In the genomic region with DNA sequence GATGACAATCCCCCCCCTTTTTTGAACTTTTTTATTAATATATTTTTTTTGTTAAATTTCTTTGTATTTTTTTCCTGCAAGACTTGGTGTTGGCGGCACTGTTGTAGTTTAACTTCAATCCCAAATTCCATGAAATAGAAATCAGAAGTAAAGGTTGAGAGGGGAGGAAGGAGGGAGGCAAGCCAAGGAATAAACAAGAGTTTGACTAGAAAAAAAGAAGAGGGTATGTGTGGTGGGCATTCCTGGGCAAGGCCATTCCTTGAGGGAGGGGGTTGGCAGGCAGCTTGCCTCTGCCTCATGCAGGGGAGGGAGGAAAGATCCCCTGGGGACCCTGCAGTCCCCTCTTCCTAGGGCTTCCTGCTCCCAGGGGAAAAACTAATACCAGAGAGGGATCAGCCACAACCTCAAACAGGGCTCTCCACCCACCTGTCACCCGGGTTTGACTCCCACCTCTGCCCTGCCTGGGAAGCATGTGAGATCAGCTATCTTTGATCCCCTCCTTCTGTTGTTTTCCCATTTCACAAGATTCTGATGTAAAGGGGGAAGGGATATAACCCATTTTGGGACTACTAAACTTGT, we compare ENCODE assay signal across 8 cellular contexts. TPM values are rescaled to one million over a fixed set of nuclear protein-coding genes. Genes with fewer than 3 reads are reported as not detected.
DNase-seq lines count a peak whose midpoint lies in the region; ATAC-seq and TF ChIP-seq lines count a peak whose summit lies in the region.

No MANE protein-coding gene starts in this region.

- H3K27ac ChIP-seq in CD4-positive, CD25-positive, alpha-beta regulatory T cell (ENCODE audit: insufficient read depth, low read length, poor library complexity, severe bottlenecking) = peak overlapping the region; percentile 81
- H3K27ac ChIP-seq in MM.1S (ENCODE audit: low read length) = no peak overlapping the region
- peak overlapping the region in 53 of 59 donors; percentile 4 to 94 (median 84) for H3K27ac ChIP-seq in dorsolateral prefrontal cortex
- H3K27ac ChIP-seq in neural progenitor cell = no peak overlapping the region
- H3K27ac ChIP-seq in aorta (ENCODE audit: low read depth in 1 of 2, low read length in 2 of 2) = no peak overlapping the region

- intact Hi-C loops in dorsolateral prefrontal cortex (cut with DNase I) (no loop called here), aorta (cut with DNase I) (loop anchor here (10.0 kb wide), 2 partner anchors 243 to 303 kb away; partner anchors contain the start of gene PABPN1 (in 1 of the 2))

- H3K9me3 ChIP-seq in CD4-positive, CD25-positive, alpha-beta regulatory T cell (ENCODE audit: control insufficient read depth in 2 of 2, low read length in 2 of 2) = no peaks in the 10 kb centered on the region
- H3K9me3 ChIP-seq in MM.1S (replicated peaks; ENCODE audit: insufficient read depth, low read length) (no peaks in the 10 kb centered on the region), neural progenitor cell (ENCODE audit: low read depth) (no peaks in the 10 kb centered on the region), aorta (ENCODE audit: control insufficient read depth, low read length) (no peaks in the 10 kb centered on the region)

- peak overlapping the region; percentile 93 to 99 (median 98) for H3K27ac Mint-ChIP-seq in CD4-positive, CD25-positive, alpha-beta regulatory T cell
- no peak overlapping the region for H3K27ac Mint-ChIP-seq in neural progenitor cell

- H2AFZ ChIP-seq in MM.1S (ENCODE audit: low read length) = 0 out of 2 replicates have a peak overlapping the region, but pooled peaks have one; percentile 79
- no peak overlapping the region for H2AFZ ChIP-seq in neural progenitor cell (replicated peaks)

- peak overlapping the region; percentile 96 to 100 (median 100) for H3K4me3 Mint-ChIP-seq in CD4-positive, CD25-positive, alpha-beta regulatory T cell
- H3K4me3 Mint-ChIP-seq in neural progenitor cell = peak overlapping the region; percentile 90

- H3F3A ChIP-seq in MM.1S (ENCODE audit: insufficient read depth, low read length) (no peaks in the 10 kb centered on the region), neural progenitor cell (ENCODE audit: low read depth) (peaks cover 29% of the 10 kb centered on the region)

- H3K36me3 ChIP-seq in CD4-positive, CD25-positive, alpha-beta regulatory T cell (ENCODE audit: control insufficient read depth, insufficient read depth, low read length) = peaks cover 28% of the 10 kb centered on the region
- H3K36me3 ChIP-seq in MM.1S (replicated peaks; ENCODE audit: insufficient read depth, low read length) = no peaks in the 10 kb centered on the region
- no peaks in the 10 kb centered on the region for H3K36me3 ChIP-seq in neural progenitor cell
- no peaks in the 10 kb centered on the region for H3K36me3 ChIP-seq in aorta (ENCODE audit: control insufficient read depth in 1 of 2, insufficient read depth in 2 of 2, low read length in 1 of 2)

- DNase-seq in CD4-positive, CD25-positive, alpha-beta regulatory T cell = no peak
- DNase-seq in MM.1S = no peak
- peak in 2 of 10 donors; percentile 7 to 37 for DNase-seq in dorsolateral prefrontal cortex
- no peak for DNase-seq in neural progenitor cell (ENCODE audit: low spot score)
- no peak for DNase-seq in DMS 273 (lab: John Stamatoyannopoulos, UW; ENCODE audit: unreplicated experiment)
- DNase-seq in central memory CD4-positive, alpha-beta T cell = no peak
- no peak for DNase-seq in aorta
- DNase-seq in NCI-H187 treated with DMSO at 0.1 percent for 48 hours (lab: John Stamatoyannopoulos, UW) = no peak

- H3K27me3 ChIP-seq in CD4-positive, CD25-positive, alpha-beta regulatory T cell (ENCODE audit: control insufficient read depth, insufficient read depth, low read length) = no peaks in the 10 kb centered on the region
- H3K27me3 ChIP-seq in MM.1S (replicated peaks; ENCODE audit: insufficient read depth, low read length) (no peaks in the 10 kb centered on the region), dorsolateral prefrontal cortex (no peaks in the 10 kb centered on the region), neural progenitor cell (no peaks in the 10 kb centered on the region), aorta (ENCODE audit: control insufficient read depth in 1 of 2, insufficient read depth in 2 of 2, low read length in 1 of 2) (no peaks in the 10 kb centered on the region)

- no peak for TF ChIP-seq CTCF in MM.1S (IDR thresholded peaks at IDR 0.05; ENCODE audit: low read length)
- TF ChIP-seq CTCF in dorsolateral prefrontal cortex (IDR thresholded peaks at IDR 0.05 in 54 of 56, conservative IDR thresholded peaks at IDR 0.05 in 2 of 56; ENCODE audit: low read depth in 1 of 56, partially characterized antibody in 56 of 56) = no peak
- no peak for TF ChIP-seq CTCF in neural progenitor cell (IDR thresholded peaks at IDR 0.05)

- no peak for ATAC-seq in CD4-positive, CD25-positive, alpha-beta regulatory T cell (ENCODE audit: low read depth in 2 of 2)
- no peak for ATAC-seq in aorta (ENCODE audit: low FRiP score)

- peaks cover 16% of the 10 kb centered on the region for H3K36me3 Mint-ChIP-seq in CD4-positive, CD25-positive, alpha-beta regulatory T cell
- H3K36me3 Mint-ChIP-seq in neural progenitor cell = no peaks in the 10 kb centered on the region

- 71 to 78% methylated on average over 2 of the region's 2 CpGs for WGBS in aorta, 2 donors

- peaks cover 24% of the 10 kb centered on the region for H3K4me1 ChIP-seq in CD4-positive, CD25-positive, alpha-beta regulatory T cell (ENCODE audit: control insufficient read depth, insufficient read depth, low read length, poor library complexity, severe bottlenecking)
- H3K4me1 ChIP-seq in MM.1S (ENCODE audit: low read length) = no peaks in the 10 kb centered on the region
- H3K4me1 ChIP-seq in neural progenitor cell = peaks cover 29% of the 10 kb centered on the region
- H3K4me1 ChIP-seq in aorta (ENCODE audit: control insufficient read depth in 1 of 2, insufficient read depth in 2 of 2, low read length in 2 of 2) = no peaks in the 10 kb centered on the region

- H3K9me2 ChIP-seq in MM.1S (replicated peaks; ENCODE audit: insufficient read depth, low read length) = no peaks in the 10 kb centered on the region

- H3K79me2 ChIP-seq in MM.1S (ENCODE audit: low read length) (0 out of 2 replicates have a peak, but pooled peaks cover 8% of the 10 kb centered on the region), neural progenitor cell (ENCODE audit: low read depth) (peaks cover 10% of the 10 kb centered on the region)

- peak overlapping the region; percentile 21; the same call in 1 of the 2 replicates for H3K4me2 ChIP-seq in MM.1S (ENCODE audit: low read depth, low read length)
- H3K4me2 ChIP-seq in neural progenitor cell = peak overlapping the region; percentile 86

- H3K27me3 Mint-ChIP-seq in CD4-positive, CD25-positive, alpha-beta regulatory T cell = peaks cover 12% of the 10 kb centered on the region
- peaks cover 12% of the 10 kb centered on the region for H3K27me3 Mint-ChIP-seq in neural progenitor cell (ENCODE audit: insufficient read depth, low read depth)

- H4K20me1 ChIP-seq in MM.1S (ENCODE audit: insufficient read depth, low read length) (no peaks in the 10 kb centered on the region), neural progenitor cell (ENCODE audit: low read depth) (peaks cover 3% of the 10 kb centered on the region)

- H3K9me3 Mint-ChIP-seq in CD4-positive, CD25-positive, alpha-beta regulatory T cell = peaks cover 0 to 2% (median 0%) of the 10 kb centered on the region in 7 donors
- H3K9me3 Mint-ChIP-seq in neural progenitor cell = no peaks in the 10 kb centered on the region

- peak overlapping the region; percentile 77 for H3K4me3 ChIP-seq in CD4-positive, CD25-positive, alpha-beta regulatory T cell (ENCODE audit: low read depth, low read length)
- H3K4me3 ChIP-seq in MM.1S (ENCODE audit: low read length) (peak overlapping the region; percentile 81; the same call in 1 of the 2 replicates), dorsolateral prefrontal cortex (peak overlapping the region in 58 of 59 donors; percentile 34 to 81 (median 71)), neural progenitor cell (peak overlapping the region; percentile 73), aorta (ENCODE audit: low read length in 2 of 2) (no peak overlapping the region)

- peaks cover 0 to 58% (median 22%) of the 10 kb centered on the region in 4 donors for H3K4me1 Mint-ChIP-seq in CD4-positive, CD25-positive, alpha-beta regulatory T cell
- peaks cover 42% of the 10 kb centered on the region for H3K4me1 Mint-ChIP-seq in neural progenitor cell

- H3K9ac ChIP-seq in MM.1S (ENCODE audit: low read length) (peak overlapping the region; percentile 46; the same call in 1 of the 2 replicates), neural progenitor cell (no peak overlapping the region)

RNA-seq across cellular contexts. Expression of gene AP1G2, which starts 0.5 kb away (rescaled TPM):
- 329 TPM for total RNA-seq in CD4-positive, CD25-positive, alpha-beta regulatory T cell
- polyA plus RNA-seq in CD4-positive, CD25-positive, alpha-beta regulatory T cell = 10 to 100 TPM; 56.1 to 84.9 (median 76.4) TPM
- total RNA-seq in dorsolateral prefrontal cortex = 100 to 1,000 TPM in 99 of 120 experiments, 10 to 100 TPM in 21; 48.8 to 291 (median 147) TPM
- 65.4 and 126 TPM in 2 replicates for total RNA-seq in neural progenitor cell (ENCODE audit: low replicate concordance)
- 10 to 100 TPM; 36.9 to 78.6 TPM for total RNA-seq in aorta
- polyA plus RNA-seq in aorta = 10 to 100 TPM; 17.5 to 75.7 TPM

RNA-seq across cellular contexts. Expression of gene JPH4, which starts 10.5 kb away (rescaled TPM):
- not detected for total RNA-seq in CD4-positive, CD25-positive, alpha-beta regulatory T cell
- under 1 TPM in 1 of 4 donors, not detected in 3; 0.14 TPM for polyA plus RNA-seq in CD4-positive, CD25-positive, alpha-beta regulatory T cell
- total RNA-seq in dorsolateral prefrontal cortex (100 to 1,000 TPM in 119 of 120 experiments, 10 to 100 TPM in 1; 61.3 to 302 (median 213) TPM), neural progenitor cell (ENCODE audit: low replicate concordance) (3.2 and 13.5 TPM in 2 replicates), aorta (1 to 10 TPM; 1.5 to 1.7 TPM)
- under 1 TPM in 1 of 2 donors, not detected in 1; 0.23 TPM for polyA plus RNA-seq in aorta

RNA-seq across cellular contexts. Expression of gene THTPA, which starts 12.0 kb away (rescaled TPM):
- total RNA-seq in CD4-positive, CD25-positive, alpha-beta regulatory T cell = 7.6 TPM
- polyA plus RNA-seq in CD4-positive, CD25-positive, alpha-beta regulatory T cell = 10 to 100 TPM in 3 of 4 donors, 1 to 10 TPM in 1; 7.5 to 14.6 (median 12.4) TPM
- total RNA-seq in dorsolateral prefrontal cortex (10 to 100 TPM; 20.2 to 54.1 (median 34.9) TPM), neural progenitor cell (ENCODE audit: low replicate concordance) (7.7 and 17.0 TPM in 2 replicates), aorta (10 to 100 TPM; 13.0 to 13.7 TPM)
- polyA plus RNA-seq in aorta = 10 to 100 TPM; 14.0 to 24.0 TPM

RNA-seq across cellular contexts. Expression of gene ZFHX2, which starts 16.5 kb away (rescaled TPM):
- 0.42 TPM for total RNA-seq in CD4-positive, CD25-positive, alpha-beta regulatory T cell
- not detected for polyA plus RNA-seq in CD4-positive, CD25-positive, alpha-beta regulatory T cell
- total RNA-seq in dorsolateral prefrontal cortex (10 to 100 TPM; 11.8 to 39.5 (median 21.5) TPM), neural progenitor cell (ENCODE audit: low replicate concordance) (0.90 and 2.2 TPM in 2 replicates), aorta (1 to 10 TPM; 1.5 to 4.0 TPM)
- polyA plus RNA-seq in aorta = 1 to 10 TPM in 1 of 2 donors, under 1 TPM in 1; 0.13 to 2.1 TPM

Comparison
In these comparisons a context has a peak if more than half of its experiments do, and no peak if none do; other contexts are left out.
1. H3K27ac ChIP-seq: peak in CD4-positive, CD25-positive, alpha-beta regulatory T cell (single experiment) and dorsolateral prefrontal cortex (53 of 59); none in MM.1S (single experiment), neural progenitor cell (single experiment) and aorta (0 of 2).
2. H3K4me3 ChIP-seq: peak in CD4-positive, CD25-positive, alpha-beta regulatory T cell (single experiment), MM.1S (single experiment), dorsolateral prefrontal cortex (58 of 59) and neural progenitor cell (single experiment); none in aorta (0 of 2).
3. intact Hi-C loops: an anchor here in aorta (10.0 kb wide); none called in dorsolateral prefrontal cortex.